8 cellular contexts compared by ENCODE assay signal in the genomic region with DNA sequence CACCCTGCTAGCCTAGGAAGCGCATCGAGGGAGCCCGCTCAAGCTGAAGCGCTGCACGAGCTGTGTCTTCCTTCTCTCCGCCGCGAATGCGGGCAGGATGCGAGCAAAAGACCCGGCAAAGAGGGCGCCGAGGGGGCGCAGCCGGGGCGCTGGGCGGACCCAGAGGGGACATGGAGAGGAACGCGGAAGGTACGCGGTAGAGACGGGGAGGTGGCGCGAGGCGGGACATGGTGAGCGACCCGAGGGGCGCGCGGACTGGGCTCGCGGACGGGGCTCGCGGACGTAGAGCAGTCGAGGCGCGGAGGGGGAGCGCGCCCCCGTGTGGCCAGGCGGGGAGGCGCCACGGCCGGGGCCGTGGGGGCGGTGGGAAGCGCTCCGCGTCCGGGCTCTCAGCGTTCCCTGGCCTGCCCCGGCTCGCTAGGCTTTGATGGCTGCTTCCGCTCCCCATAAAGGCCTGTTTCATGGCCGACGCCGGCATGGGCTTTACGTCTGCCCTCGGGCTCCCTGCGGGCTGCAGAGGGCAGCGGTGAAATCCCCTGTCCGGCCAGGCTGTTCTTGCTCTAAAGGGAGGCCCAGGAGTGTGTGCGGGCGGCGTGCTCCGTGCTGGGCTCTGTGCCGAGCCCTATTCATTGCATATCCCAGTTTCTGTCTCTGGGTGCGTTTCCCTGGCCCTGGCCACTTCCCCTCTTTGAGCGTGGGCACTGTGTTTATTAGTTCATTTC. TPM values are rescaled to one million over a fixed set of nuclear protein-coding genes. Genes with fewer than 3 reads are reported as not detected.
DNase-seq lines count a peak whose midpoint lies in the region; ATAC-seq and TF ChIP-seq lines count a peak whose summit lies in the region.

No MANE protein-coding gene starts in this region.

- H3K27me3 ChIP-seq in CD4-positive, alpha-beta T cell (ENCODE audit: control insufficient read depth, insufficient read depth, low read length) = peaks cover 77% of the 10 kb centered on the region
- peaks cover 6% of the 10 kb centered on the region for H3K27me3 ChIP-seq in thoracic aorta (replicated peaks; ENCODE audit: insufficient read depth)

- H3K36me3 Mint-ChIP-seq in CD4-positive, alpha-beta T cell (ENCODE audit: low read depth) = no peaks in the 10 kb centered on the region
- peaks cover 6% of the 10 kb centered on the region for H3K36me3 Mint-ChIP-seq in activated naive CD4-positive, alpha-beta T cell treated with anti-CD3 and anti-CD28 coated beads, Interleukin-2, amount 50 U/mL, for 24 hours

- TF ChIP-seq CTCF in CD4-positive, alpha-beta T cell (IDR thresholded peaks at IDR 0.05) = peak; percentile 56
- TF ChIP-seq CTCF in RWPE1 (conservative IDR thresholded peaks at IDR 0.05; ENCODE audit: low read depth) (peak; percentile 93), thoracic aorta (IDR thresholded peaks at IDR 0.05) (peak; percentile 90)

- peaks cover 10% of the 10 kb centered on the region for H3K4me1 Mint-ChIP-seq in CD4-positive, alpha-beta T cell (ENCODE audit: low read depth)
- H3K4me1 Mint-ChIP-seq in activated naive CD4-positive, alpha-beta T cell treated with anti-CD3 and anti-CD28 coated beads, Interleukin-2, amount 50 U/mL, for 24 hours = peaks cover 7% of the 10 kb centered on the region

- H3K4me1 ChIP-seq in thoracic aorta (ENCODE audit: control insufficient read depth in 1 of 2, low read depth in 2 of 2) = peaks cover 3 to 22% of the 10 kb centered on the region in 2 donors

- H3K27ac ChIP-seq in CD4-positive, alpha-beta T cell (ENCODE audit: low read depth, low read length) = no peak overlapping the region
- H3K27ac ChIP-seq in RWPE1 = peak overlapping the region; percentile 70
- H3K27ac ChIP-seq in thoracic aorta = no peak overlapping the region

- peak in 9 of 10 experiments; percentile 17 to 62 (median 40) for DNase-seq in CD4-positive, alpha-beta T cell
- peak; percentile 78 for DNase-seq in RWPE1 (ENCODE audit: low spot score)
- no peak for DNase-seq in Right ventricle myocardium inferior (ENCODE audit: missing footprints)
- peak; percentile 76 for DNase-seq in occipital lobe (lab: John Stamatoyannopoulos, UW)
- DNase-seq in thoracic aorta (ENCODE audit: low spot score) = no peak

- H3K36me3 ChIP-seq in thoracic aorta = no peaks in the 10 kb centered on the region

- POLR2A ChIA-PET in CD4-positive, alpha-beta T cell (lab: Charles Lee) = no interaction called here
- POLR2A ChIA-PET in RWPE1 (lab: Yijun Ruan, JAX; ENCODE audit: low non-redundant PET) = no interaction called here

- H3K4me3 ChIP-seq in thoracic aorta = peak overlapping the region; percentile 68

- peaks cover 6% of the 10 kb centered on the region for H3K9me3 ChIP-seq in CD4-positive, alpha-beta T cell (ENCODE audit: control insufficient read depth, low read length)
- H3K9me3 ChIP-seq in thoracic aorta = peaks cover 4% of the 10 kb centered on the region

- H3K9me3 Mint-ChIP-seq in CD4-positive, alpha-beta T cell = peaks cover 4% of the 10 kb centered on the region
- H3K9me3 Mint-ChIP-seq in activated naive CD4-positive, alpha-beta T cell treated with anti-CD3 and anti-CD28 coated beads, Interleukin-2, amount 50 U/mL, for 24 hours = peaks cover 8% of the 10 kb centered on the region

- CTCF ChIA-PET in CD4-positive, alpha-beta T cell (lab: Charles Lee) = interaction anchor here (1.3 kb wide), 1 partner anchor 10 kb away, joined by 3 read pairs; no protein-coding TSS in a partner anchor
- CTCF ChIA-PET in RWPE1 (lab: Yijun Ruan, JAX) = interaction anchor here (0.6 to 2.5 kb wide), 27 partner anchors 9 to 1078 kb away, joined by 3 to 32 read pairs (median 3); a partner anchor contains a TSS

- peak; percentile 75 for ATAC-seq in CD4-positive, alpha-beta T cell (ENCODE audit: poor library complexity)
- ATAC-seq in HG02798 (IDR thresholded peaks at IDR 0.05; ENCODE audit: poor library complexity, unreplicated experiment) = peak; percentile 52
- ATAC-seq in Right ventricle myocardium inferior = peak; percentile 91
- ATAC-seq in thoracic aorta (ENCODE audit: insufficient number of reproducible peaks, low FRiP score, low read depth) = no peak
- no peak for ATAC-seq in GM18867 (IDR thresholded peaks at IDR 0.05; ENCODE audit: unreplicated experiment)

- peak overlapping the region; percentile 58 for H3K4me3 Mint-ChIP-seq in CD4-positive, alpha-beta T cell
- H3K4me3 Mint-ChIP-seq in activated naive CD4-positive, alpha-beta T cell treated with anti-CD3 and anti-CD28 coated beads, Interleukin-2, amount 50 U/mL, for 24 hours = peak overlapping the region; percentile 74

- intact Hi-C loops in CD4-positive, alpha-beta T cell (cut with DNase I, micrococcal nuclease) = no loop called here
- intact Hi-C loops in Right ventricle myocardium inferior (cut with DNase I) = no loop called here

- H3K27me3 Mint-ChIP-seq in CD4-positive, alpha-beta T cell = peaks cover 92% of the 10 kb centered on the region
- peaks cover 48% of the 10 kb centered on the region for H3K27me3 Mint-ChIP-seq in activated naive CD4-positive, alpha-beta T cell treated with anti-CD3 and anti-CD28 coated beads, Interleukin-2, amount 50 U/mL, for 24 hours

- H3K27ac Mint-ChIP-seq in CD4-positive, alpha-beta T cell = no peak overlapping the region
- no peak overlapping the region for H3K27ac Mint-ChIP-seq in activated naive CD4-positive, alpha-beta T cell treated with anti-CD3 and anti-CD28 coated beads, Interleukin-2, amount 50 U/mL, for 24 hours

RNA-seq across cellular contexts. Expression of a gene that starts 31.2 kb away (rescaled TPM):
- total RNA-seq in CD4-positive, alpha-beta T cell = not detected
- not detected for total RNA-seq in Right ventricle myocardium inferior
- total RNA-seq in occipital lobe = 0.47 TPM
- 1 to 10 TPM in 1 of 2 donors, under 1 TPM in 1; 0.49 to 2.7 TPM for total RNA-seq in thoracic aorta

RNA-seq across cellular contexts. Expression of a gene that starts 41.7 kb away (rescaled TPM):
- total RNA-seq in CD4-positive, alpha-beta T cell = 1 to 10 TPM; 3.1 to 3.2 TPM
- total RNA-seq in Right ventricle myocardium inferior (34.5 TPM), occipital lobe (1.4 TPM), thoracic aorta (10 to 100 TPM; 26.3 to 45.1 TPM)

Comparison
In these comparisons a context has a peak if more than half of its experiments do, and no peak if none do; other contexts are left out.
1. ATAC-seq: peak in CD4-positive, alpha-beta T cell (single experiment), HG02798 (single experiment) and Right ventricle myocardium inferior (single experiment); none in thoracic aorta (single experiment) and GM18867 (single experiment).
2. DNase-seq: peak in CD4-positive, alpha-beta T cell (9 of 10), RWPE1 (single experiment) and occipital lobe (single experiment); none in Right ventricle myocardium inferior (single experiment) and thoracic aorta (single experiment).
3. Peak in every context shown above with its lines, with median percentiles within 50 percentile points of each other: CTCF ChIP-seq.